23 cellular contexts compared by ENCODE assay signal in genomic region chr16:89548344-89549006, GRCh38. TPM values are rescaled to one million over a fixed set of nuclear protein-coding genes. Genes with fewer than 3 reads are reported as not detected.
DNase-seq lines count a peak whose midpoint lies in the region; ATAC-seq and TF ChIP-seq lines count a peak whose summit lies in the region.
"Had no signal": no experiment of that assay in that cellular context is flagged by ENCODE, and none has a peak within 500 bp of the region (broad histone marks: within the 10 kb centered on the region; RNA-seq: fewer than 3 reads in every experiment).

No MANE protein-coding gene starts in this region.

- TSS peak; percentile 26 for BruUV-seq in IMR-90 (replicated peaks; lab: Mats Ljungman, UMichigan)

- no peak overlapping the region for H3K4me3 ChIP-seq in IMR-90 (ENCODE audit: insufficient read depth, low read depth, low read length)
- H3K4me3 ChIP-seq: GM23248, neural progenitor cell, PC-9, tibial artery had no signal

- POLR2A ChIA-PET in IMR-90 (lab: Charles Lee; ENCODE audit: unreplicated experiment): no interaction called here
- POLR2A ChIA-PET in naive thymus-derived CD8-positive, alpha-beta T cell (lab: Charles Lee): interaction anchor here (0.6 to 2.5 kb wide), 11 partner anchors 9 to 113 kb away, joined by 3 to 15 read pairs (median 4); partner anchors contain the start of genes RPL13 and SPG7

- no peaks in the 10 kb centered on the region for H3K27me3 ChIP-seq in IMR-90 (ENCODE audit: control insufficient read depth, insufficient read depth, low read length)
- H3K27me3 ChIP-seq: neural progenitor cell, tibial artery had no signal

- H3K4me1 Mint-ChIP-seq in activated naive CD4-positive, alpha-beta T cell treated with anti-CD3 and anti-CD28 coated beads for 36 hours (ENCODE audit: low read depth): peaks cover 22% of the 10 kb centered on the region
- peaks cover 6% of the 10 kb centered on the region for H3K4me1 Mint-ChIP-seq in activated T-helper 2 cell treated with anti-CD3 and anti-CD28 coated beads, Interferon-gamma antibody, Interleukin-2, Interleukin-4, amounts not matched to agents 10 μg/mL and 5 μg/mL and 100 μg/mL, durations not matched to agents 14 hours and 24 hours and 36 hours (ENCODE audit: low read depth)
- H3K4me1 Mint-ChIP-seq in naive thymus-derived CD8-positive, alpha-beta T cell: peaks cover 9 to 35% (median 24%) of the 10 kb centered on the region in 4 donors
- H3K4me1 Mint-ChIP-seq: neural progenitor cell had no signal

- H3K23ac ChIP-seq in IMR-90 (ENCODE audit: low read depth, low read length): no peak overlapping the region

- peaks cover 66% of the 10 kb centered on the region for H3K36me3 ChIP-seq in IMR-90 (ENCODE audit: control insufficient read depth, insufficient read depth, low read length)
- H3K36me3 ChIP-seq: neural progenitor cell had no signal

- TF ChIP-seq RAD21 in IMR-90 (IDR thresholded peaks at IDR 0.05; ENCODE audit: low read length): no peak

- H3K27ac Mint-ChIP-seq in activated naive CD4-positive, alpha-beta T cell treated with anti-CD3 and anti-CD28 coated beads for 36 hours: peak overlapping the region; percentile 44
- H3K27ac Mint-ChIP-seq in activated T-helper 2 cell treated with anti-CD3 and anti-CD28 coated beads, Interferon-gamma antibody, Interleukin-2, Interleukin-4, amounts not matched to agents 10 μg/mL and 5 μg/mL and 100 μg/mL, durations not matched to agents 14 hours and 24 hours and 36 hours: peak overlapping the region; percentile 84
- H3K27ac Mint-ChIP-seq in naive thymus-derived CD8-positive, alpha-beta T cell: peak overlapping the region; percentile 86 to 99 (median 96)
- H3K27ac Mint-ChIP-seq: neural progenitor cell, progenitor cell of endocrine pancreas had no signal

- H2AK5ac ChIP-seq in IMR-90 (ENCODE audit: low read depth, low read length): no peak overlapping the region

- intact Hi-C loops in activated naive CD4-positive, alpha-beta T cell treated with anti-CD3 and anti-CD28 coated beads for 36 hours (cut with micrococcal nuclease): no loop called here
- intact Hi-C loops in IMR-90 (cut with micrococcal nuclease): no loop called here
- intact Hi-C loops in activated T-helper 2 cell treated with anti-CD3 and anti-CD28 coated beads, Interferon-gamma antibody, Interleukin-2, Interleukin-4, amounts not matched to agents 10 μg/mL and 5 μg/mL and 100 μg/mL, durations not matched to agents 14 hours and 24 hours and 36 hours (cut with micrococcal nuclease): no loop called here

- peaks cover 8% of the 10 kb centered on the region for H3K36me3 Mint-ChIP-seq in activated naive CD4-positive, alpha-beta T cell treated with anti-CD3 and anti-CD28 coated beads for 36 hours (ENCODE audit: low read depth)
- peaks cover 43% of the 10 kb centered on the region for H3K36me3 Mint-ChIP-seq in activated T-helper 2 cell treated with anti-CD3 and anti-CD28 coated beads, Interferon-gamma antibody, Interleukin-2, Interleukin-4, amounts not matched to agents 10 μg/mL and 5 μg/mL and 100 μg/mL, durations not matched to agents 14 hours and 24 hours and 36 hours (ENCODE audit: low read depth)
- H3K36me3 Mint-ChIP-seq in naive thymus-derived CD8-positive, alpha-beta T cell: peaks cover 0 to 49% (median 5%) of the 10 kb centered on the region in 3 donors

- H3K4me1 ChIP-seq in IMR-90 (ENCODE audit: control insufficient read depth, insufficient read depth, low read length): no peaks in the 10 kb centered on the region
- H3K4me1 ChIP-seq: neural progenitor cell, tibial artery had no signal

- in situ Hi-C loops in IMR-90 (cut with MboI; ENCODE audit: low sequenced_read_pairs): no loop called here

- H3K9me3 Mint-ChIP-seq in activated naive CD4-positive, alpha-beta T cell treated with anti-CD3 and anti-CD28 coated beads for 36 hours: no peaks in the 10 kb centered on the region
- no peaks in the 10 kb centered on the region for H3K9me3 Mint-ChIP-seq in activated T-helper 2 cell treated with anti-CD3 and anti-CD28 coated beads, Interferon-gamma antibody, Interleukin-2, Interleukin-4, amounts not matched to agents 10 μg/mL and 5 μg/mL and 100 μg/mL, durations not matched to agents 14 hours and 24 hours and 36 hours
- no peaks in the 10 kb centered on the region for H3K9me3 Mint-ChIP-seq in naive thymus-derived CD8-positive, alpha-beta T cell
- H3K9me3 Mint-ChIP-seq: neural progenitor cell had no signal

- no peak overlapping the region for H2AK9ac ChIP-seq in IMR-90 (replicated peaks; ENCODE audit: low read depth, low read length, poor library complexity)

- no peak overlapping the region for H4K5ac ChIP-seq in IMR-90 (ENCODE audit: low read depth, low read length)

- TF ChIP-seq POLR2A in IMR-90 (IDR thresholded peaks at IDR 0.05; ENCODE audit: low read depth, low read length): no peak

- no peak overlapping the region for H3K56ac ChIP-seq in IMR-90 (ENCODE audit: extremely low read depth, insufficient read depth, low read length)

- no peak overlapping the region for H2BK120ac ChIP-seq in IMR-90 (ENCODE audit: low read depth, low read length)

- no peak overlapping the region for H4K91ac ChIP-seq in IMR-90 (ENCODE audit: insufficient read depth, low read depth, low read length)

- no peak overlapping the region for H3K4me3 Mint-ChIP-seq in activated naive CD4-positive, alpha-beta T cell treated with anti-CD3 and anti-CD28 coated beads for 36 hours
- no peak overlapping the region for H3K4me3 Mint-ChIP-seq in activated T-helper 2 cell treated with anti-CD3 and anti-CD28 coated beads, Interferon-gamma antibody, Interleukin-2, Interleukin-4, amounts not matched to agents 10 μg/mL and 5 μg/mL and 100 μg/mL, durations not matched to agents 14 hours and 24 hours and 36 hours (ENCODE audit: low read depth)
- H3K4me3 Mint-ChIP-seq in naive thymus-derived CD8-positive, alpha-beta T cell: peak overlapping the region; percentile 33 to 91 (median 78)
- H3K4me3 Mint-ChIP-seq: neural progenitor cell had no signal

- no peak for ATAC-seq in IMR-90 (ENCODE audit: low read depth)
- peak; percentile 55 to 64 for ATAC-seq in naive thymus-derived CD8-positive, alpha-beta T cell

- CTCF ChIA-PET in activated naive CD4-positive, alpha-beta T cell treated with anti-CD3 and anti-CD28 coated beads for 36 hours (lab: Charles Lee): interaction anchor here (0.5 to 2.1 kb wide), 2 partner anchors 10 to 259 kb away, joined by 3 to 17 read pairs; no protein-coding TSS in a partner anchor
- CTCF ChIA-PET in IMR-90 (lab: Yijun Ruan, JAX): interaction anchor here (1.2 kb wide), 1 partner anchor 9 kb away, joined by 5 read pairs; no protein-coding TSS in a partner anchor

- H2AFZ ChIP-seq in IMR-90 (replicated peaks; ENCODE audit: low read length, poor library complexity): no peak overlapping the region
- H2AFZ ChIP-seq: GM23248, neural progenitor cell, PC-9 had no signal

- H3K79me1 ChIP-seq in IMR-90 (ENCODE audit: low read depth in 1 of 2, low read length in 2 of 2): peaks cover 3 to 24% of the 10 kb centered on the region in 2 experiments; a peak in 2 of 4 replicates

- H3K9me1 ChIP-seq in IMR-90 (ENCODE audit: insufficient read depth, low read length): no peaks in the 10 kb centered on the region

- H3K9ac ChIP-seq in IMR-90 (ENCODE audit: low read depth, low read length): no peak overlapping the region
- H3K9ac ChIP-seq: GM23248, neural progenitor cell had no signal

- no peak for DNase-seq in activated naive CD4-positive, alpha-beta T cell treated with anti-CD3 and anti-CD28 coated beads for 36 hours
- no peak for DNase-seq in activated naive CD4-positive, alpha-beta T cell treated with Interleukin-2 at 50 U/mL for 16 hours
- DNase-seq in IMR-90: no peak
- no peak for DNase-seq in activated T-helper 2 cell treated with anti-CD3 and anti-CD28 coated beads, Interferon-gamma antibody, Interleukin-2, Interleukin-4, amounts not matched to agents 10 μg/mL and 5 μg/mL and 100 μg/mL, durations not matched to agents 14 hours and 24 hours and 36 hours (ENCODE audit: low spot score)
- no peak for DNase-seq in naive thymus-derived CD8-positive, alpha-beta T cell
- no peak for DNase-seq in NCI-H82 treated with DMSO at 0.1 percent for 48 hours (lab: John Stamatoyannopoulos, UW; ENCODE audit: unreplicated experiment)
- no peak for DNase-seq in A172 (ENCODE audit: low spot score)
- no peak for DNase-seq in nucleus accumbens (lab: John Stamatoyannopoulos, UW)
- DNase-seq: activated CD4-positive, alpha-beta T cell treated with anti-CD3 and anti-CD28 coated beads for 1 hour; amniotic stem cell; cortex of kidney; DMS79; GM23248; head of caudate nucleus; midbrain; MM.1S; NCI-H146; NCI-H2171 treated with DMSO at 0.1 percent for 48 hours; NCI-H526 treated with DMSO at 0.1 percent for 48 hours; PC-9; tibial artery had no signal

- 86% methylated on average over 10 of the region's 28 CpGs; no CpG with 5 or more reads in 1 of the 2 experiments for WGBS in IMR-90 (ENCODE audit: extremely low coverage in 2 of 2, insufficient read length in 1 of 2), 2 experiments

- no peaks in the 10 kb centered on the region for H3K27me3 Mint-ChIP-seq in activated naive CD4-positive, alpha-beta T cell treated with anti-CD3 and anti-CD28 coated beads for 36 hours (ENCODE audit: low read depth)
- H3K27me3 Mint-ChIP-seq in activated T-helper 2 cell treated with anti-CD3 and anti-CD28 coated beads, Interferon-gamma antibody, Interleukin-2, Interleukin-4, amounts not matched to agents 10 μg/mL and 5 μg/mL and 100 μg/mL, durations not matched to agents 14 hours and 24 hours and 36 hours (ENCODE audit: low read depth): no peaks in the 10 kb centered on the region
- H3K27me3 Mint-ChIP-seq in naive thymus-derived CD8-positive, alpha-beta T cell: no peaks in the 10 kb centered on the region
- H3K27me3 Mint-ChIP-seq: progenitor cell of endocrine pancreas had no signal

- no peak overlapping the region for H2BK15ac ChIP-seq in IMR-90 (ENCODE audit: low read depth, low read length)

- peaks cover 3% of the 10 kb centered on the region; the same call in 1 of the 2 replicates for H4K20me1 ChIP-seq in IMR-90 (ENCODE audit: insufficient read depth, low read length)

- no peak overlapping the region for H4K8ac ChIP-seq in IMR-90 (ENCODE audit: low read depth in 2 of 2, low read length in 2 of 2)

- H2BK5ac ChIP-seq in IMR-90 (ENCODE audit: low read depth, low read length, poor library complexity, severe bottlenecking): no peak overlapping the region

- TF ChIP-seq CTCF in IMR-90 (conservative IDR thresholded peaks at IDR 0.05; ENCODE audit: low read depth, low read length): no peak

- no peak overlapping the region for H3K4me2 ChIP-seq in IMR-90 (ENCODE audit: low read depth, low read length)
- H3K4me2 ChIP-seq: neural progenitor cell, PC-9 had no signal

- H3K18ac ChIP-seq in IMR-90 (ENCODE audit: low read depth, low read length): no peak overlapping the region

- H3K14ac ChIP-seq in IMR-90 (replicated peaks; ENCODE audit: low read depth, low read length): no peak overlapping the region

- H3K4ac ChIP-seq in IMR-90 (ENCODE audit: low read depth, low read length): no peak overlapping the region

- H3K27ac ChIP-seq in IMR-90 (ENCODE audit: insufficient read depth, low read length): no peak overlapping the region
- H3K27ac ChIP-seq: GM23248, neural progenitor cell, PC-9, tibial artery had no signal

- dilution Hi-C loops in IMR-90 (cut with HindIII; ENCODE audit: low sequenced_read_pairs, unreplicated experiment): no loop called here

- H2BK20ac ChIP-seq in IMR-90 (ENCODE audit: low read depth, low read length): no peak overlapping the region

- H3K9me3 ChIP-seq in IMR-90 (ENCODE audit: control insufficient read depth, insufficient read depth, low read length): no peaks in the 10 kb centered on the region
- H3K9me3 ChIP-seq: tibial artery had no signal

RNA-seq across cellular contexts. Expression of gene RPL13, which starts 12.0 kb away (rescaled TPM):
- total RNA-seq in activated naive CD4-positive, alpha-beta T cell treated with anti-CD3 and anti-CD28 coated beads for 36 hours: 1,000 to 10,000 TPM; 3,875 to 3,899 TPM
- total RNA-seq in IMR-90 (2012; rRNA removed): 1,549 and 2,098 TPM in 2 replicates
- polyA plus RNA-seq in IMR-90 (2012; rRNA removed): 3,527 and 5,396 TPM in 2 replicates
- polyA plus RNA-seq in IMR-90 (2012; cell fraction: cytosol; rRNA removed): 7,098 and 10,427 TPM in 2 replicates
- 1,689 and 3,565 TPM in 2 replicates for polyA plus RNA-seq in IMR-90 (2012; cell fraction: nucleus; rRNA removed; ENCODE audit: low replicate concordance)
- 2,404 and 2,406 TPM in 2 replicates for total RNA-seq in activated T-helper 2 cell treated with anti-CD3 and anti-CD28 coated beads, Interferon-gamma antibody, Interleukin-2, Interleukin-4, amounts not matched to agents 10 μg/mL and 5 μg/mL and 100 μg/mL, durations not matched to agents 14 hours and 24 hours and 36 hours
- total RNA-seq in naive thymus-derived CD8-positive, alpha-beta T cell: 1,000 to 10,000 TPM; 5,034 to 5,103 TPM
- polyA plus RNA-seq in naive thymus-derived CD8-positive, alpha-beta T cell: 1,000 to 10,000 TPM; 5,034 to 7,902 (median 7,525) TPM
- total RNA-seq in A172 (2014; rRNA removed; shearing (Covaris generic)): 4,331 and 5,553 TPM in 2 replicates

RNA-seq across cellular contexts. Expression of gene CPNE7, which starts 27.1 kb away (rescaled TPM):
- 1 to 10 TPM; 6.4 to 9.0 TPM for total RNA-seq in activated naive CD4-positive, alpha-beta T cell treated with anti-CD3 and anti-CD28 coated beads for 36 hours
- 5.0 and 5.4 TPM in 2 replicates for total RNA-seq in IMR-90 (2012; rRNA removed)
- 17.4 and 17.7 TPM in 2 replicates for polyA plus RNA-seq in IMR-90 (2012; rRNA removed)
- 5.8 and 13.6 TPM in 2 replicates for polyA plus RNA-seq in IMR-90 (2012; cell fraction: cytosol; rRNA removed)
- polyA plus RNA-seq in IMR-90 (2012; cell fraction: nucleus; rRNA removed; ENCODE audit: low replicate concordance): 145 and 321 TPM in 2 replicates
- 19.8 and 25.7 TPM in 2 replicates for total RNA-seq in activated T-helper 2 cell treated with anti-CD3 and anti-CD28 coated beads, Interferon-gamma antibody, Interleukin-2, Interleukin-4, amounts not matched to agents 10 μg/mL and 5 μg/mL and 100 μg/mL, durations not matched to agents 14 hours and 24 hours and 36 hours
- total RNA-seq in naive thymus-derived CD8-positive, alpha-beta T cell: under 1 TPM in 1 of 2 experiments, not detected in 1; 0.23 TPM
- polyA plus RNA-seq in naive thymus-derived CD8-positive, alpha-beta T cell: under 1 TPM in 1 of 3 donors, not detected in 2; 0.53 TPM
- total RNA-seq in A172 (2014; rRNA removed; shearing (Covaris generic)): 4.7 and 18.5 TPM in 2 replicates

RNA-seq across cellular contexts. Expression of gene SPG7, which starts 40.3 kb away (rescaled TPM):
- total RNA-seq in activated naive CD4-positive, alpha-beta T cell treated with anti-CD3 and anti-CD28 coated beads for 36 hours: 10 to 100 TPM; 62.4 to 67.7 TPM
- total RNA-seq in IMR-90 (2012; rRNA removed): 95.3 and 96.8 TPM in 2 replicates
- 82.8 and 94.6 TPM in 2 replicates for polyA plus RNA-seq in IMR-90 (2012; rRNA removed)
- polyA plus RNA-seq in IMR-90 (2012; cell fraction: cytosol; rRNA removed): 49.9 and 71.5 TPM in 2 replicates
- 594 and 800 TPM in 2 replicates for polyA plus RNA-seq in IMR-90 (2012; cell fraction: nucleus; rRNA removed; ENCODE audit: low replicate concordance)
- total RNA-seq in activated T-helper 2 cell treated with anti-CD3 and anti-CD28 coated beads, Interferon-gamma antibody, Interleukin-2, Interleukin-4, amounts not matched to agents 10 μg/mL and 5 μg/mL and 100 μg/mL, durations not matched to agents 14 hours and 24 hours and 36 hours: 115 and 125 TPM in 2 replicates
- 100 to 1,000 TPM; 164 to 169 TPM for total RNA-seq in naive thymus-derived CD8-positive, alpha-beta T cell
- 10 to 100 TPM; 44.8 to 58.2 (median 44.9) TPM for polyA plus RNA-seq in naive thymus-derived CD8-positive, alpha-beta T cell
- 171 and 208 TPM in 2 replicates for total RNA-seq in A172 (2014; rRNA removed; shearing (Covaris generic))

RNA-seq across cellular contexts. Expression of gene ANKRD11, which starts 58.1 kb away (rescaled TPM):
- 100 to 1,000 TPM; 174 to 177 TPM for total RNA-seq in activated naive CD4-positive, alpha-beta T cell treated with anti-CD3 and anti-CD28 coated beads for 36 hours
- total RNA-seq in IMR-90 (2012; rRNA removed): 28.1 and 46.8 TPM in 2 replicates
- 67.8 and 71.9 TPM in 2 replicates for polyA plus RNA-seq in IMR-90 (2012; rRNA removed)
- polyA plus RNA-seq in IMR-90 (2012; cell fraction: cytosol; rRNA removed): 50.6 and 79.2 TPM in 2 replicates
- 174 and 231 TPM in 2 replicates for polyA plus RNA-seq in IMR-90 (2012; cell fraction: nucleus; rRNA removed; ENCODE audit: low replicate concordance)
- 142 and 144 TPM in 2 replicates for total RNA-seq in activated T-helper 2 cell treated with anti-CD3 and anti-CD28 coated beads, Interferon-gamma antibody, Interleukin-2, Interleukin-4, amounts not matched to agents 10 μg/mL and 5 μg/mL and 100 μg/mL, durations not matched to agents 14 hours and 24 hours and 36 hours
- total RNA-seq in naive thymus-derived CD8-positive, alpha-beta T cell: 100 to 1,000 TPM; 326 to 328 TPM
- polyA plus RNA-seq in naive thymus-derived CD8-positive, alpha-beta T cell: 10 to 100 TPM in 2 of 3 donors, 1 to 10 TPM in 1; 8.9 to 61.1 (median 13.9) TPM
- 48.3 and 61.6 TPM in 2 replicates for total RNA-seq in A172 (2014; rRNA removed; shearing (Covaris generic))

Comparison
In these comparisons a context has a peak if more than half of its experiments do, and no peak if none do; other contexts are left out.
1. H3K27ac Mint-ChIP-seq: peak in every context shown above with its lines; median percentile 96 in naive thymus-derived CD8-positive, alpha-beta T cell; 84 in activated T-helper 2 cell treated with anti-CD3 and anti-CD28 coated beads, Interferon-gamma antibody, Interleukin-2, Interleukin-4, amounts not matched to agents 10 μg/mL and 5 μg/mL and 100 μg/mL, durations not matched to agents 14 hours and 24 hours and 36 hours; 44 in activated naive CD4-positive, alpha-beta T cell treated with anti-CD3 and anti-CD28 coated beads for 36 hours.
2. H3K4me3 Mint-ChIP-seq: peak in naive thymus-derived CD8-positive, alpha-beta T cell (10 of 10); none in activated naive CD4-positive, alpha-beta T cell treated with anti-CD3 and anti-CD28 coated beads for 36 hours (single experiment) and activated T-helper 2 cell treated with anti-CD3 and anti-CD28 coated beads, Interferon-gamma antibody, Interleukin-2, Interleukin-4, amounts not matched to agents 10 μg/mL and 5 μg/mL and 100 μg/mL, durations not matched to agents 14 hours and 24 hours and 36 hours (single experiment).